In the genomic region with DNA sequence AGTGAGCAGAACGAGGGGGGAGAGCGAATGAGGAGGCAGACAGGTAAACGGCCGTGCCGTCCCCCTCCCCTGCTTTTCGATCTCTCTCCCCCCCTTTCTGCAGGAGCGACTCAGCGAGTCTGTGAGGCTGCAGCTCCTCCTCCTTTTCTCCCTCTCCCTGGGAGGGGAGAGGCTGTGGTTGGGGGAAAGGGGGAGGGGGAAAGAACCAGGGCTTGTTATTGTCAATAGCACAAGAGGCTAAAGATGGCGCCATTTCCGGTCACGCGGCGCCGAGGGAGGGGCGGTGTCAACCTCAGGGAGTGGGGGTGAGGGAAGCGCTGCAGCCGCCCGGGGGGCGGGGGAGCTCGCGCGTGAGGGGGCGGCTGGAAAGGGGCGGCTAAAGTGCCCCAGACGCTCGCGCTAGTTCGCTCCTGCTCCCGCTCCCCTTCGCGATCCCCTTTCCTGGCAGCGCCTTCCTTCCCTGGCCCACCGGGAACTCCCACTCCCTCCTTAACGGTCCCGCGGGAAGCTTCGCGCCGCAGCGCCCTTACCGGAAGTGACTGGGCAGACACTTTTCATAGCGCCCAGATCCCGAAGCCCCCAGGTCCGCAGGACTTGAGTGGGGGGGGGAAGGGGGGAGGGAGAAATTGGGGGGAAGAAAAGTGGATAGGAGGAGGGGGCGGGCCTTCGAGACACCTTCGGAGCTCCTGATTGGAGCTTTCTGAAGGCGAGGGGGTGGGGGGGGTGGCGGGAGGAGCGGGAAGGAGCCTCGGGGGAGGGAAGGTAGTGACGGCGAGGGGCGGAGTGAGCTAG, we compare ENCODE assay signal across 8 cellular contexts. TPM values are rescaled to one million over a fixed set of nuclear protein-coding genes. Genes with fewer than 3 reads are reported as not detected.
DNase-seq lines count a peak whose midpoint lies in the region; ATAC-seq lines count a peak whose summit lies in the region.

A gene (minus strand): TSS at position 121 of the 792 bp plus-strand sequence. CDS start 324 bp downstream, outside the sequence.

- H3K27ac ChIP-seq in effector memory CD4-positive, alpha-beta T cell (ENCODE audit: insufficient read depth, low read length, poor library complexity, severe bottlenecking) = peak within 1 kb of the TSS; percentile 97

- H3K9me3 ChIP-seq in effector memory CD4-positive, alpha-beta T cell (ENCODE audit: control insufficient read depth, low read length) = no peaks in the 10 kb centered on the region

- H3K4me3 ChIP-seq in effector memory CD4-positive, alpha-beta T cell (ENCODE audit: insufficient read depth, low read depth, low read length, poor library complexity, severe bottlenecking) = peak within 1 kb of the TSS; percentile 87

- no peaks in the 10 kb centered on the region for H3K27me3 Mint-ChIP-seq in memory B cell

- H3K27ac Mint-ChIP-seq in memory B cell = peak within 1 kb of the TSS; percentile 98

- no peaks in the 10 kb centered on the region for H3K9me3 Mint-ChIP-seq in memory B cell

- no peaks in the 10 kb centered on the region for H3K27me3 ChIP-seq in effector memory CD4-positive, alpha-beta T cell (replicated peaks; ENCODE audit: control insufficient read depth, insufficient read depth, low read length, poor library complexity, severe bottlenecking)

- peaks cover 4% of the 10 kb centered on the region for H3K4me1 ChIP-seq in effector memory CD4-positive, alpha-beta T cell (ENCODE audit: control insufficient read depth, insufficient read depth, low read length, poor library complexity, severe bottlenecking)

- no peaks in the 10 kb centered on the region for H3K36me3 ChIP-seq in effector memory CD4-positive, alpha-beta T cell (ENCODE audit: control insufficient read depth, insufficient read depth, low read length)

- ATAC-seq in GM21360 (IDR thresholded peaks at IDR 0.05; ENCODE audit: unreplicated experiment) (peak; percentile 78), memory B cell (ENCODE audit: low read depth) (peak; percentile 90)

- H3K4me1 Mint-ChIP-seq in memory B cell = peaks cover 10% of the 10 kb centered on the region

- H3K4me3 Mint-ChIP-seq in memory B cell = peak within 1 kb of the TSS; percentile 100

- DNase-seq in CMK (ENCODE audit: low read depth) (peak; percentile 76), HT1080 (ENCODE audit: low read depth) (peak; percentile 85), NOMO-1 (lab: John Stamatoyannopoulos, UW; ENCODE audit: unreplicated experiment in 2 of 2) (peak; percentile 67 to 86), memory B cell (ENCODE audit: low spot score in 2 of 2) (peak; percentile 70 to 74)
- DNase-seq in activated CD8-positive, alpha-beta memory T cell treated with anti-CD3 and anti-CD28 coated beads for 4 hours (ENCODE audit: low read depth in 2 of 2) = peak; percentile 79 to 85
- peak; percentile 88 to 90 (median 89) for DNase-seq in effector memory CD4-positive, alpha-beta T cell
- peak; percentile 78 for DNase-seq in stimulated activated CD8-positive, alpha-beta memory T cell treated with anti-CD3 and anti-CD28 coated beads, Interleukin-12 subunit alpha, Interleukin-12 subunit beta, amount 100 ng/mL, for 1 hour (ENCODE audit: low read depth)

- H3K36me3 Mint-ChIP-seq in memory B cell = peaks cover 2% of the 10 kb centered on the region

RNA-seq across cellular contexts. Expression of the gene that starts here (rescaled TPM):
- 16.3 and 18.2 TPM in 2 replicates for total RNA-seq in HT1080 (2014; rRNA removed; shearing (Covaris generic))
- 44.0 and 59.9 TPM in 2 replicates for polyA plus RNA-seq in HT1080 (2015; cell fraction: cytosol; rRNA removed)
- 118 and 125 TPM in 2 replicates for polyA plus RNA-seq in HT1080 (2015; cell fraction: nucleus; rRNA removed)

Comparison
In these comparisons a context has a peak if more than half of its experiments do, and no peak if none do; other contexts are left out.
1. Peak in every context shown above with its lines: DNase-seq, ATAC-seq, H3K4me3 ChIP-seq and H3K27ac ChIP-seq.